In the genomic region with DNA sequence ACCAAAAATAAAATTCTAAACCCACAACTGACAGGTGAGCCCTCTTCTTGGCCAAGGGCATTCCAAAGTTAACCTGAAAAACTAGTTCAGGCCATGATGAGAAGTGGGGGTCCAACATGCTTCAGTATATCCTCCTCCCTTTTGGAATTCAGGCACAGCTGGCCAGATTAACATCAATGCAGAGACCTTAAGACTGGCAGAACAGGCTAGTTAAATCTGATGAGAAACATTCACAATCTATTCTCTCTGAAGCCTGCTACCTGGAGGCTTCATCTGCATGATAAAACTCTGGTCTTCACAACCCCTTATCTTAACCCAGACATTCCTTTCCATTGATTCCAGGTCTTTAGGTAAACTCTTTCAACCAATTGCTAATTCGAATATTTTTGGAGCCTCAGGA, we compare ENCODE assay signal across 39 cellular contexts. TPM values are rescaled to one million over a fixed set of nuclear protein-coding genes. Genes with fewer than 3 reads are reported as not detected.
"Had no signal": no experiment of that assay in that cellular context is flagged by ENCODE, and none has a peak within 500 bp of the region (broad histone marks: within the 10 kb centered on the region; RNA-seq: fewer than 3 reads in every experiment).

No MANE protein-coding gene starts in this region.

- H3K79me2 ChIP-seq: parathyroid adenoma had no signal

- H3K36me3 ChIP-seq: brain microvascular endothelial cell, gastroesophageal sphincter, stomach, thyroid gland, upper lobe of right lung, WERI-Rb-1 had no signal

- H3K4me2 ChIP-seq: smooth muscle cell had no signal

- H3K4me1 Mint-ChIP-seq: activated CD4-positive, alpha-beta T cell treated with anti-CD3 and anti-CD28 coated beads, Interleukin-2, amount 10 ng/mL, durations not matched to agents 24 days and 14 days; activated naive CD4-positive, alpha-beta T cell treated with anti-CD3 and anti-CD28 coated beads, Interleukin-2, amount 10 ng/mL, durations not matched to agents 7 days and 5 days; immature natural killer cell had no signal

- H3K9ac ChIP-seq: parathyroid adenoma had no signal

- H3K27me3 ChIP-seq: brain microvascular endothelial cell, thyroid gland had no signal

- H3K9me3 Mint-ChIP-seq: activated CD4-positive, alpha-beta T cell treated with anti-CD3 and anti-CD28 coated beads, Interleukin-2, amount 10 ng/mL, durations not matched to agents 24 days and 14 days; stimulated activated memory B cell treated with anti-CD40 and anti-IgM and Interleukin-4, amounts not matched to agents 10 μg/mL and 1 μg/mL and 100 μg/mL, for 72 hours had no signal

- H3K36me3 Mint-ChIP-seq: activated naive CD4-positive, alpha-beta T cell treated with anti-CD3 and anti-CD28 coated beads, Interleukin-2, amount 10 ng/mL, durations not matched to agents 7 days and 5 days; mesothelial cell of epicardium; stimulated activated memory B cell treated with anti-CD40 and anti-IgM and Interleukin-4, amounts not matched to agents 10 μg/mL and 1 μg/mL and 100 μg/mL, for 72 hours had no signal

- H2AFZ ChIP-seq: parathyroid adenoma had no signal

- H3K27ac Mint-ChIP-seq: activated CD4-positive, alpha-beta memory T cell treated with anti-CD3 and anti-CD28 coated beads for 36 hours; activated CD4-positive, alpha-beta T cell treated with anti-CD3 and anti-CD28 coated beads, Interleukin-2, amount 10 ng/mL, durations not matched to agents 24 days and 14 days; activated naive CD4-positive, alpha-beta T cell treated with anti-CD3 and anti-CD28 coated beads, Interleukin-2, amount 10 ng/mL, durations not matched to agents 7 days and 5 days; activated T-cell treated with anti-CD3 and anti-CD28 coated beads, Interleukin-2, amount 50 U/mL, for 24 hours; effector memory CD8-positive, alpha-beta T cell; immature natural killer cell; mesothelial cell of epicardium; naive B cell; stimulated activated memory B cell treated with anti-CD40 and anti-IgM and Interleukin-4, amounts not matched to agents 10 μg/mL and 1 μg/mL and 100 μg/mL, for 72 hours; T-helper 17 cell had no signal

- H3K4me1 ChIP-seq: gastroesophageal sphincter, parathyroid adenoma, psoas muscle, stomach, thyroid gland, upper lobe of right lung had no signal

- H3K4me3 ChIP-seq: coronary artery, dorsolateral prefrontal cortex, gastroesophageal sphincter, psoas muscle, smooth muscle cell, stomach, thyroid gland, upper lobe of right lung had no signal

- H3K27ac ChIP-seq: brain microvascular endothelial cell, coronary artery, dorsolateral prefrontal cortex, gastroesophageal sphincter, parathyroid adenoma, psoas muscle, stomach, thyroid gland, upper lobe of right lung, WERI-Rb-1 had no signal

- ATAC-seq: effector memory CD8-positive, alpha-beta T cell; gastroesophageal sphincter; left colon; psoas muscle; stimulated activated memory B cell treated with anti-CD40 and anti-IgM and Interleukin-4, amounts not matched to agents 10 μg/mL and 1 μg/mL and 100 μg/mL, for 72 hours; T-helper 17 cell; upper lobe of right lung had no signal

- H3K4me3 Mint-ChIP-seq: activated CD4-positive, alpha-beta memory T cell treated with anti-CD3 and anti-CD28 coated beads for 36 hours; activated CD4-positive, alpha-beta T cell treated with anti-CD3 and anti-CD28 coated beads, Interleukin-2, amount 10 ng/mL, durations not matched to agents 24 days and 14 days; activated naive CD4-positive, alpha-beta T cell treated with anti-CD3 and anti-CD28 coated beads, Interleukin-2, amount 10 ng/mL, durations not matched to agents 7 days and 5 days; activated T-cell treated with anti-CD3 and anti-CD28 coated beads, Interleukin-2, amount 50 U/mL, for 24 hours; effector memory CD8-positive, alpha-beta T cell; immature natural killer cell; mesothelial cell of epicardium; naive B cell; stimulated activated memory B cell treated with anti-CD40 and anti-IgM and Interleukin-4, amounts not matched to agents 10 μg/mL and 1 μg/mL and 100 μg/mL, for 72 hours; T-helper 17 cell had no signal

- DNase-seq: activated CD4-positive, alpha-beta memory T cell treated with anti-CD3 and anti-CD28 coated beads for 36 hours; activated CD4-positive, alpha-beta T cell treated with anti-CD3 and anti-CD28 coated beads, Interleukin-2, amount 10 ng/mL, durations not matched to agents 24 days and 14 days; activated CD4-positive, CD25-positive, alpha-beta regulatory T cell treated with anti-CD3 and anti-CD28 coated beads, Interleukin-2, amount 50 U/mL, for 72 hours; activated CD8-positive, alpha-beta memory T cell treated with anti-CD3 and anti-CD28 coated beads, Interleukin-2, amount 50 U/mL, for 4 hours; activated gamma-delta T cell; activated naive CD4-positive, alpha-beta T cell treated with anti-CD3 and anti-CD28 coated beads, Interleukin-2, amount 10 ng/mL, durations not matched to agents 7 days and 5 days; activated T-cell treated with anti-CD3 and anti-CD28 coated beads, Interleukin-2, amount 50 U/mL, for 24 hours; amniotic stem cell; brain microvascular endothelial cell; dorsolateral prefrontal cortex; effector memory CD8-positive, alpha-beta T cell; hippocampal formation; immature natural killer cell; kidney; left colon; mammary epithelial cell; naive B cell; nucleus accumbens; psoas muscle; stimulated activated CD4-positive, alpha-beta T cell treated with anti-CD3 and anti-CD28 coated beads, Interleukin-1b, Interleukin-23, amount 100 ng/mL, for 48 hours; stimulated activated CD4-positive, alpha-beta T cell treated with anti-CD3 and anti-CD28 coated beads, Interleukin-4, amount 100 ng/mL, for 4 hours; stimulated activated CD8-positive, alpha-beta memory T cell treated with anti-CD3 and anti-CD28 coated beads, Interleukin-4, amount 100 ng/mL, for 48 hours; stomach; T-helper 17 cell; T1000; thyroid gland; upper lobe of right lung; WERI-Rb-1 had no signal

- H3K9me3 ChIP-seq: gastroesophageal sphincter, psoas muscle, thyroid gland, upper lobe of right lung had no signal

RNA-seq across cellular contexts. Expression of gene ZBTB8B, which starts 26.7 kb away (rescaled TPM):
- total RNA-seq: activated CD4-positive, alpha-beta memory T cell treated with anti-CD3 and anti-CD28 coated beads for 36 hours; activated CD4-positive, alpha-beta T cell treated with anti-CD3 and anti-CD28 coated beads, Interleukin-2, amount 10 ng/mL, durations not matched to agents 24 days and 14 days; activated CD8-positive, alpha-beta memory T cell treated with anti-CD3 and anti-CD28 coated beads for 36 hours; cardiac septum; fibroblast of lung; fibroblast of villous mesenchyme; left colon; psoas muscle; T-helper 17 cell; upper lobe of right lung had no signal
- polyA plus RNA-seq: esophagus, fibroblast of lung, immature natural killer cell, smooth muscle cell had no signal
